23 cellular contexts compared by ENCODE assay signal in genomic region chr14:67853207-67853606, GRCh38. TPM values are rescaled to one million over a fixed set of nuclear protein-coding genes. Genes with fewer than 3 reads are reported as not detected.
DNase-seq lines count a peak whose midpoint lies in the region; ATAC-seq and TF ChIP-seq lines count a peak whose summit lies in the region.
"Had no signal": no experiment of that assay in that cellular context is flagged by ENCODE, and none has a peak within 500 bp of the region (broad histone marks: within the 10 kb centered on the region; RNA-seq: fewer than 3 reads in every experiment).

No MANE protein-coding gene starts in this region.

- no peak overlapping the region for H2AFZ ChIP-seq in OCI-LY3 (ENCODE audit: low read depth, low read length)
- H2AFZ ChIP-seq: parathyroid adenoma had no signal

- peak overlapping the region; percentile 57 for H3K9ac ChIP-seq in OCI-LY3 (ENCODE audit: low read length)
- H3K9ac ChIP-seq: BLaER1, parathyroid adenoma had no signal

- no peaks in the 10 kb centered on the region for H3K27me3 ChIP-seq in OCI-LY3 (ENCODE audit: low read depth, low read length)
- H3K27me3 ChIP-seq in upper lobe of left lung = no peaks in the 10 kb centered on the region
- H3K27me3 ChIP-seq: BLaER1, colonic mucosa, heart left ventricle, vagina had no signal

- H3K27ac ChIP-seq in OCI-LY3 (ENCODE audit: low read length) (peak overlapping the region; percentile 93), upper lobe of left lung (peak overlapping the region in 2 of 4 donors; percentile 72 to 74)
- H3K27ac ChIP-seq: colonic mucosa, parathyroid adenoma, vagina had no signal

- H3K4me1 ChIP-seq in OCI-LY3 (ENCODE audit: low read length) (peaks cover 46% of the 10 kb centered on the region), upper lobe of left lung (no peaks in the 10 kb centered on the region)
- H3K4me1 ChIP-seq: colonic mucosa, parathyroid adenoma, vagina had no signal

- DNase-seq in SIG-M5 treated with dmso at 0.1 percent for 504 hours (lab: John Stamatoyannopoulos, UW; ENCODE audit: unreplicated experiment) (peak; percentile 6), SIG-M5 (lab: John Stamatoyannopoulos, UW) (no peak), left colon (no peak), upper lobe of left lung (no peak), DMS153 treated with DMSO at 0.1 percent for 48 hours (lab: John Stamatoyannopoulos, UW; ENCODE audit: unreplicated experiment) (no peak)
- DNase-seq in stimulated activated CD4-positive, alpha-beta T cell treated with anti-CD3 and anti-CD28 coated beads, Interleukin-15, amount 100 ng/mL, for 24 hours = no peak
- DNase-seq: activated CD8-positive, alpha-beta T cell treated with anti-CD3 and anti-CD28 coated beads for 36 hours; activated T-cell treated with anti-CD3 and anti-CD28 coated beads, Interleukin-2, amount 50 U/mL, for 1 hour; colonic mucosa; DMS 273 treated with DMSO at 0.1 percent for 48 hours; heart left ventricle; mesendoderm; NCI-H2029; NCI-H446; Right ventricle myocardium superior; stimulated activated CD4-positive, alpha-beta T cell treated with anti-CD3 and anti-CD28 coated beads, Interleukin-4, amount 100 ng/mL, for 1 hour; T-helper 1 cell had no signal

- H4K20me1 ChIP-seq in OCI-LY3 (ENCODE audit: insufficient read depth, low read length) = no peaks in the 10 kb centered on the region
- H4K20me1 ChIP-seq: BLaER1 had no signal

- H3K9me3 ChIP-seq in OCI-LY3 (ENCODE audit: insufficient read depth, low read length) (no peaks in the 10 kb centered on the region), upper lobe of left lung (no peaks in the 10 kb centered on the region)
- H3K9me3 ChIP-seq: colonic mucosa, vagina had no signal

- H3K4me2 ChIP-seq in OCI-LY3 (ENCODE audit: low read length) = peak overlapping the region; percentile 82
- H3K4me2 ChIP-seq: BLaER1 had no signal

- TF ChIP-seq EP300 in upper lobe of left lung (IDR thresholded peaks at IDR 0.05) = no peak

- peaks cover 2% of the 10 kb centered on the region for H3K36me3 ChIP-seq in OCI-LY3 (replicated peaks; ENCODE audit: low read depth, low read length)
- H3K36me3 ChIP-seq in upper lobe of left lung = no peaks in the 10 kb centered on the region
- H3K36me3 ChIP-seq: colonic mucosa, heart left ventricle, vagina had no signal

- TF ChIP-seq CTCF in OCI-LY3 (IDR thresholded peaks at IDR 0.05; ENCODE audit: low read depth, low read length) = no peak
- TF ChIP-seq CTCF in upper lobe of left lung (IDR thresholded peaks at IDR 0.05) = no peak

- TF ChIP-seq POLR2A in upper lobe of left lung (IDR thresholded peaks at IDR 0.05) = no peak

- intact Hi-C loops in left colon (cut with DNase I, micrococcal nuclease) = loop anchor here in 1 of 2 donors (10.0 kb wide), 1 partner anchor 52 kb away; no protein-coding TSS in a partner anchor

- peaks cover 11% of the 10 kb centered on the region; the same call in 1 of the 2 replicates for H3K79me2 ChIP-seq in OCI-LY3 (ENCODE audit: low read length)

- peak overlapping the region; percentile 64 for H3K4me3 ChIP-seq in OCI-LY3 (ENCODE audit: low read length)
- no peak overlapping the region for H3K4me3 ChIP-seq in upper lobe of left lung
- H3K4me3 ChIP-seq: BLaER1, colonic mucosa, heart left ventricle, vagina had no signal

- ATAC-seq in left colon (peak; percentile 24), upper lobe of left lung (ENCODE audit: low FRiP score in 2 of 2) (peak; percentile 42 to 66), HG03342 (IDR thresholded peaks at IDR 0.05; ENCODE audit: unreplicated experiment) (no peak)
- ATAC-seq: activated CD8-positive, alpha-beta T cell treated with anti-CD3 and anti-CD28 coated beads for 36 hours; WTC11 had no signal

RNA-seq across cellular contexts. Expression of gene RAD51B, which starts 33.6 kb away (rescaled TPM):
- total RNA-seq in left colon = 10 to 100 TPM; 13.7 to 16.8 TPM
- total RNA-seq in upper lobe of left lung = 10 to 100 TPM; 10.6 to 63.9 (median 18.4) TPM

RNA-seq across cellular contexts. Expression of gene ZFYVE26, which starts 36.8 kb away (rescaled TPM):
- total RNA-seq in left colon = 10 to 100 TPM; 19.9 to 20.7 TPM
- 100 to 1,000 TPM in 1 of 6 donors, 10 to 100 TPM in 5; 27.7 to 153 (median 44.5) TPM for total RNA-seq in upper lobe of left lung
